ENCODE assay signal across 10 cellular contexts in genomic region chr2:36373149-36373880, GRCh38. TPM values are rescaled to one million over a fixed set of nuclear protein-coding genes. Genes with fewer than 3 reads are reported as not detected.
DNase-seq lines count a peak whose midpoint lies in the region; ATAC-seq and TF ChIP-seq lines count a peak whose summit lies in the region.
"Had no signal": no experiment of that assay in that cellular context is flagged by ENCODE, and none has a peak within 500 bp of the region (broad histone marks: within the 10 kb centered on the region; RNA-seq: fewer than 3 reads in every experiment).

No MANE protein-coding gene starts in this region.

- peak; percentile 62 for ATAC-seq in GM18511 (IDR thresholded peaks at IDR 0.05; ENCODE audit: unreplicated experiment)
- no peak for ATAC-seq in GM18867 (IDR thresholded peaks at IDR 0.05; ENCODE audit: unreplicated experiment)

- peaks cover 0 to 2% (median 0%) of the 10 kb centered on the region in 3 donors for H3K27me3 Mint-ChIP-seq in immature natural killer cell (ENCODE audit: low read depth in 3 of 3)
- H3K27me3 Mint-ChIP-seq: dendritic cell treated with granulocyte-macrophage colony-stimulating factor and Interleukin-4, amounts not matched to agents 40 ng/mL and 50 ng/mL, for 4 days had no signal

- DNase-seq in fibroblast of peridontal ligament (ENCODE audit: extremely low read depth) (peak; percentile 84), sigmoid colon (no peak), immature natural killer cell (no peak), WERI-Rb-1 (no peak), middle frontal gyrus (ENCODE audit: extremely low spot score, low spot score) (no peak)
- DNase-seq: NCI-H1048 had no signal

- H3K27me3 ChIP-seq in sigmoid colon (no peaks in the 10 kb centered on the region), WERI-Rb-1 (ENCODE audit: insufficient read depth, low read depth, severe bottlenecking) (no peaks in the 10 kb centered on the region)

- H3K4me3 Mint-ChIP-seq in immature natural killer cell = peak overlapping the region in 1 of 5 donors; percentile 15
- H3K4me3 Mint-ChIP-seq: dendritic cell treated with granulocyte-macrophage colony-stimulating factor and Interleukin-4, amounts not matched to agents 40 ng/mL and 50 ng/mL, for 4 days had no signal

- WGBS in sigmoid colon, 2 donors = 36 to 69% methylated on average over 8 of the region's 8 CpGs

- H3K4me1 Mint-ChIP-seq in immature natural killer cell = peaks cover 26 to 56% of the 10 kb centered on the region in 2 donors

- H3K36me3 ChIP-seq in sigmoid colon (no peaks in the 10 kb centered on the region), WERI-Rb-1 (no peaks in the 10 kb centered on the region)

- no peak for TF ChIP-seq POLR2A in sigmoid colon (IDR thresholded peaks at IDR 0.05)

- H3K27ac ChIP-seq in sigmoid colon = peak overlapping the region; percentile 50 to 95 (median 62)
- H3K27ac ChIP-seq in WERI-Rb-1 = no peak overlapping the region

- intact Hi-C loops in sigmoid colon (cut with DNase I) = no loop called here

- H3K9me3 ChIP-seq in sigmoid colon (no peaks in the 10 kb centered on the region), WERI-Rb-1 (ENCODE audit: severe bottlenecking) (no peaks in the 10 kb centered on the region)

- peaks cover 0 to 4% (median 0%) of the 10 kb centered on the region in 3 donors for H3K36me3 Mint-ChIP-seq in immature natural killer cell

- H3K4me1 ChIP-seq in sigmoid colon = peaks cover 0 to 98% (median 90%) of the 10 kb centered on the region in 4 donors

- TF ChIP-seq CTCF in sigmoid colon (IDR thresholded peaks at IDR 0.05) (no peak), WERI-Rb-1 (IDR thresholded peaks at IDR 0.05; ENCODE audit: low read depth, low read length) (no peak)

- H3K27ac Mint-ChIP-seq in immature natural killer cell = peak overlapping the region in 1 of 6 donors; percentile 38
- H3K27ac Mint-ChIP-seq: dendritic cell treated with granulocyte-macrophage colony-stimulating factor and Interleukin-4, amounts not matched to agents 40 ng/mL and 50 ng/mL, for 4 days had no signal

- H3K4me3 ChIP-seq in sigmoid colon = no peak overlapping the region
- H3K4me3 ChIP-seq in WERI-Rb-1 (ENCODE audit: low read depth, low read length) = no peak overlapping the region

- H3K9me3 Mint-ChIP-seq in immature natural killer cell = no peaks in the 10 kb centered on the region
- H3K9me3 Mint-ChIP-seq: dendritic cell treated with granulocyte-macrophage colony-stimulating factor and Interleukin-4, amounts not matched to agents 40 ng/mL and 50 ng/mL, for 4 days had no signal

- TF ChIP-seq EP300 in sigmoid colon (IDR thresholded peaks at IDR 0.05) = no peak

TF ChIP-seq in PFSK-1, 5 proteins besides CTCF, POLR2A, EP300 and RAD21:
- TF ChIP-seq POLR2AphosphoS5 (IDR thresholded peaks at IDR 0.05; ENCODE audit: low read depth, low read length) = no peak
- TF ChIP-seq SIN3A (IDR thresholded peaks at IDR 0.05; ENCODE audit: borderline replicate concordance, insufficient read depth, low read length) = 0 out of 2 replicates have a peak, but pooled peaks have one; percentile 75

RNA-seq across cellular contexts. Expression of gene CRIM1, which starts 17.7 kb away (rescaled TPM):
- polyA plus RNA-seq in PFSK-1 (2012; ENCODE audit: insufficient read length, low read depth) = 13.8 TPM
- total RNA-seq in sigmoid colon = 100 to 1,000 TPM in 1 of 4 donors, 10 to 100 TPM in 3; 55.6 to 148 (median 64.2) TPM
- polyA plus RNA-seq in sigmoid colon = 10 to 100 TPM in 1 of 3 donors, 1 to 10 TPM in 2; 3.0 to 14.8 (median 3.9) TPM
- 1 to 10 TPM; 1.9 to 3.3 (median 3.0) TPM for polyA plus RNA-seq in immature natural killer cell
